ENCODE assay signal across 8 cellular contexts in genomic region chr9:113401027-113401792, GRCh38. TPM values are rescaled to one million over a fixed set of nuclear protein-coding genes. Genes with fewer than 3 reads are reported as not detected.
DNase-seq lines count a peak whose midpoint lies in the region; ATAC-seq, FAIRE-seq and TF ChIP-seq lines count a peak whose summit lies in the region.

ALAD (minus strand) TSS chr9:113401284; CDS start chr9:113393559, 7,725 bp downstream.

- DNase-seq in DMS114 treated with DMSO at 0.1 percent for 48 hours (lab: John Stamatoyannopoulos, UW; ENCODE audit: unreplicated experiment) (peak; percentile 90), HuH-7.5 (ENCODE audit: low spot score) (peak; percentile 87), endothelial cell of umbilical vein (ENCODE audit: low read depth, low spot score) (peak; percentile 99)
- DNase-seq in activated CD8-positive, alpha-beta memory T cell treated with anti-CD3 and anti-CD28 coated beads, Interleukin-2, amount 50 U/mL, for 48 hours = peak; percentile 99
- DNase-seq in stimulated activated CD8-positive, alpha-beta memory T cell treated with anti-CD3 and anti-CD28 coated beads, Interleukin-4, amount 100 ng/mL, for 1 hour (ENCODE audit: low read depth in 2 of 2, low spot score in 1 of 2) = peak; percentile 97 to 100

- H3K27ac ChIP-seq in OCI-LY3 (ENCODE audit: low read length) (0 out of 2 replicates have a peak within 1 kb of the TSS, but pooled peaks have one; percentile 12), endothelial cell of umbilical vein (ENCODE audit: insufficient read depth, low read depth, low read length) (no peak within 1 kb of the TSS)

- H3K9me1 ChIP-seq in endothelial cell of umbilical vein (replicated peaks; ENCODE audit: control insufficient read depth, extremely low read depth, insufficient read depth, low read length) = no peaks in the 10 kb centered on the region

- peak; percentile 99 for ATAC-seq in GM21526 (IDR thresholded peaks at IDR 0.05; ENCODE audit: low FRiP score, unreplicated experiment)

- H3K4me2 ChIP-seq in OCI-LY3 (ENCODE audit: low read length) (peak within 1 kb of the TSS; percentile 93), endothelial cell of umbilical vein (ENCODE audit: insufficient read depth, low read length) (peak within 1 kb of the TSS; percentile 66)

- CTCF ChIA-PET in endothelial cell of umbilical vein (lab: Charles Lee) = interaction anchor here (0.6 to 3.3 kb wide), 28 partner anchors 8 to 321 kb away, joined by 3 to 50 read pairs (median 5); partner anchors contain the start of genes C9orf43, CDC26, HDHD3 and POLE3

- H3K27me3 ChIP-seq in OCI-LY3 (ENCODE audit: low read depth, low read length) = no peaks in the 10 kb centered on the region
- H3K27me3 ChIP-seq in endothelial cell of umbilical vein (ENCODE audit: control insufficient read depth in 2 of 2, insufficient read depth in 2 of 2, low read length in 2 of 2) = no peaks in the 10 kb centered on the region
- H3K27me3 ChIP-seq in mononuclear cell (ENCODE audit: insufficient read depth, low read length) = no peaks in the 10 kb centered on the region

- no TSS peak for BruUV-seq in endothelial cell of umbilical vein (replicated peaks; lab: Mats Ljungman, UMichigan)

- POLR2A ChIA-PET in endothelial cell of umbilical vein (lab: Charles Lee) = interaction anchor here (0.5 to 1.9 kb wide), 3 partner anchors 9 to 126 kb away, joined by 3 to 9 read pairs (median 4); partner anchors contain the start of genes C9orf43, CDC26 and POLE3

- H3K9ac ChIP-seq in OCI-LY3 (ENCODE audit: low read length) = peak within 1 kb of the TSS; percentile 73
- H3K9ac ChIP-seq in endothelial cell of umbilical vein (replicated peaks; ENCODE audit: extremely low read depth, insufficient read depth, low read length) = peak within 1 kb of the TSS; percentile 68

- intact Hi-C loops in endothelial cell of umbilical vein (cut with micrococcal nuclease) = loop anchor here (1.0 to 2.0 kb wide), 8 partner anchors 9 to 257 kb away; partner anchors contain the start of genes C9orf43, CDC26, POLE3 and PRPF4

- peak; percentile 68 for TF ChIP-seq POLR2A in endothelial cell of umbilical vein (IDR thresholded peaks at IDR 0.05; ENCODE audit: low read depth, low read length)

- H3K4me3 ChIP-seq in OCI-LY3 (ENCODE audit: low read length) (peak within 1 kb of the TSS; percentile 98), endothelial cell of umbilical vein (replicated peaks in 1 of 3; ENCODE audit: insufficient read depth in 1 of 3, low read depth in 1 of 3, low read length in 3 of 3) (peak within 1 kb of the TSS; percentile 48 to 84 (median 51)), mononuclear cell (ENCODE audit: low read length) (peak within 1 kb of the TSS; percentile 78)

- peak; percentile 99 for FAIRE-seq in endothelial cell of umbilical vein (lab: Jason Lieb, UNC)

- H3K4me1 ChIP-seq in OCI-LY3 (ENCODE audit: low read length) (peaks cover 9% of the 10 kb centered on the region), endothelial cell of umbilical vein (ENCODE audit: control insufficient read depth, extremely low read depth, insufficient read depth, low read length) (peaks cover 24% of the 10 kb centered on the region), mononuclear cell (ENCODE audit: insufficient read depth, low read length) (peaks cover 61% of the 10 kb centered on the region)

- TF ChIP-seq CTCF in OCI-LY3 (IDR thresholded peaks at IDR 0.05; ENCODE audit: low read depth, low read length) = peak; percentile 84
- peak; percentile 99 for TF ChIP-seq CTCF in endothelial cell of umbilical vein (IDR thresholded peaks at IDR 0.05; ENCODE audit: extremely low read depth in 1 of 2, insufficient read depth in 1 of 2, low read depth in 1 of 2, low read length in 2 of 2)

- H3K36me3 ChIP-seq in OCI-LY3 (replicated peaks; ENCODE audit: low read depth, low read length) = no peaks in the 10 kb centered on the region
- H3K36me3 ChIP-seq in endothelial cell of umbilical vein (ENCODE audit: control insufficient read depth in 2 of 2, extremely low read depth in 1 of 2, insufficient read depth in 2 of 2, low read length in 2 of 2) = no peaks in the 10 kb centered on the region

- H3K9me3 ChIP-seq in OCI-LY3 (ENCODE audit: insufficient read depth, low read length) (no peaks in the 10 kb centered on the region), endothelial cell of umbilical vein (replicated peaks; ENCODE audit: control insufficient read depth, insufficient read depth, low read length) (no peaks in the 10 kb centered on the region), mononuclear cell (ENCODE audit: low read depth, low read length) (no peaks in the 10 kb centered on the region)

- H2AFZ ChIP-seq in OCI-LY3 (ENCODE audit: low read depth, low read length) (peak within 1 kb of the TSS; percentile 99), endothelial cell of umbilical vein (ENCODE audit: low read depth, low read length) (peak within 1 kb of the TSS; percentile 95)

- H4K20me1 ChIP-seq in OCI-LY3 (ENCODE audit: insufficient read depth, low read length) (no peaks in the 10 kb centered on the region), endothelial cell of umbilical vein (replicated peaks; ENCODE audit: control insufficient read depth, extremely low read depth, insufficient read depth, low read length) (no peaks in the 10 kb centered on the region)

- dilution Hi-C loops in endothelial cell of umbilical vein (cut with MboI; ENCODE audit: extremely low pct_ligation_motif_present, low sequenced_read_pairs) = no loop called here

- H3K79me2 ChIP-seq in OCI-LY3 (ENCODE audit: low read length) (no peaks in the 10 kb centered on the region), endothelial cell of umbilical vein (ENCODE audit: control insufficient read depth, insufficient read depth, low read length) (no peaks in the 10 kb centered on the region)

TF ChIP-seq in endothelial cell of umbilical vein, 7 proteins besides CTCF, POLR2A, EP300 and RAD21:
- TF ChIP-seq POLR2AphosphoS5 (IDR thresholded peaks at IDR 0.05; ENCODE audit: insufficient read depth, low read depth, low read length) (peak; percentile 62), JUN (IDR thresholded peaks at IDR 0.05; ENCODE audit: borderline replicate concordance, insufficient read depth, insufficient read length, low read depth) (no peak), MAX (IDR thresholded peaks at IDR 0.05; ENCODE audit: insufficient read depth, insufficient read length) (no peak)

RNA-seq across cellular contexts. Expression of gene ALAD, which starts in this region (rescaled TPM):
- total RNA-seq in endothelial cell of umbilical vein (29.5 TPM in 2 replicates), mononuclear cell (6.8 TPM)
- 11.8 and 12.8 TPM in 2 replicates for polyA plus RNA-seq in endothelial cell of umbilical vein
- polyA plus RNA-seq in endothelial cell of umbilical vein (2011; cell fraction: cytosol; rRNA removed) = 10.4 and 11.1 TPM in 2 replicates
- polyA plus RNA-seq in endothelial cell of umbilical vein (2011; cell fraction: nucleus; rRNA removed) = 17.1 and 19.1 TPM in 2 replicates
- 28.3 and 36.1 TPM in 2 replicates for polyA plus RNA-seq in endothelial cell of umbilical vein (2012)
- polyA minus RNA-seq in endothelial cell of umbilical vein = 15.2 and 25.8 TPM in 2 replicates
- 3.5 TPM for polyA minus RNA-seq in endothelial cell of umbilical vein (2011; cell fraction: cytosol; rRNA and poly(A)+ RNA removed)
- 11.7 and 15.1 TPM in 2 replicates for polyA minus RNA-seq in endothelial cell of umbilical vein (2011; cell fraction: nucleus; rRNA and poly(A)+ RNA removed)
